ENCODE assay signal across 9 cellular contexts in genomic region chr5:80182802-80183645, GRCh38.
DNase-seq lines count a peak whose midpoint lies in the region; ATAC-seq, FAIRE-seq and TF ChIP-seq lines count a peak whose summit lies in the region.
"Had no signal": no experiment of that assay in that cellular context is flagged by ENCODE, and none has a peak within 500 bp of the region (broad histone marks: within the 10 kb centered on the region; RNA-seq: fewer than 3 reads in every experiment).

No MANE protein-coding gene starts in this region.

- peak overlapping the region; percentile 85 for H3K27ac Mint-ChIP-seq in activated naive CD8-positive, alpha-beta T cell treated with anti-CD3 and anti-CD28 coated beads for 36 hours

- H3K27ac ChIP-seq in C4-2B (peak overlapping the region; percentile 99), HUES48 (ENCODE audit: low read depth, low read length) (peak overlapping the region; percentile 84)

- H3K4me1 Mint-ChIP-seq in activated naive CD8-positive, alpha-beta T cell treated with anti-CD3 and anti-CD28 coated beads for 36 hours: peaks cover 86% of the 10 kb centered on the region

- peaks cover 68% of the 10 kb centered on the region for H3K4me1 ChIP-seq in HUES48 (ENCODE audit: control insufficient read depth, insufficient read depth, low read length)
- peaks cover 73% of the 10 kb centered on the region for H3K4me1 ChIP-seq in mucosa of descending colon (ENCODE audit: low read depth)

- FAIRE-seq in D721Med (lab: Jason Lieb, UNC): no peak

- peaks cover 9% of the 10 kb centered on the region for H3K36me3 ChIP-seq in HUES48 (ENCODE audit: control insufficient read depth, insufficient read depth, low read length)
- H3K36me3 ChIP-seq in mucosa of descending colon (ENCODE audit: low read depth): no peaks in the 10 kb centered on the region

- intact Hi-C loops in mucosa of descending colon (cut with DNase I, micrococcal nuclease): loop anchor here in 1 of 2 donors (10.0 kb wide), 1 partner anchor 72 kb away; the partner anchor contains the start of gene SERINC5

- no peaks in the 10 kb centered on the region for H3K27me3 ChIP-seq in HUES48 (ENCODE audit: control insufficient read depth, insufficient read depth, low read length)

- no peaks in the 10 kb centered on the region for H3K27me3 Mint-ChIP-seq in activated naive CD8-positive, alpha-beta T cell treated with anti-CD3 and anti-CD28 coated beads for 36 hours

- peak overlapping the region; percentile 42 for H3K9ac ChIP-seq in HUES48 (ENCODE audit: low read depth, low read length)

- peak overlapping the region; percentile 58 for H3K4me3 Mint-ChIP-seq in activated naive CD8-positive, alpha-beta T cell treated with anti-CD3 and anti-CD28 coated beads for 36 hours

- peak; percentile 36 for DNase-seq in activated naive CD8-positive, alpha-beta T cell treated with anti-CD3 and anti-CD28 coated beads for 36 hours
- DNase-seq in mucosa of descending colon: peak in 1 of 3 donors; percentile 31
- DNase-seq in D721Med (ENCODE audit: insufficient read length, low spot score): no peak
- no peak for DNase-seq in NCI-H2029 (lab: John Stamatoyannopoulos, UW)
- DNase-seq in NCI-H1048 (lab: John Stamatoyannopoulos, UW): no peak
- DNase-seq: nucleus accumbens had no signal

- H3K36me3 Mint-ChIP-seq in activated naive CD8-positive, alpha-beta T cell treated with anti-CD3 and anti-CD28 coated beads for 36 hours: peaks cover 28% of the 10 kb centered on the region

- no peak for TF ChIP-seq CTCF in C4-2B (conservative IDR thresholded peaks at IDR 0.05)
- TF ChIP-seq CTCF in mucosa of descending colon (IDR thresholded peaks at IDR 0.05): no peak
- TF ChIP-seq CTCF in D721Med (IDR thresholded peaks at IDR 0.05; ENCODE audit: insufficient read depth, missing control alignments): no peak

- no peaks in the 10 kb centered on the region for H3K9me3 ChIP-seq in HUES48 (ENCODE audit: control insufficient read depth, insufficient read depth, low read length)
- no peaks in the 10 kb centered on the region for H3K9me3 ChIP-seq in mucosa of descending colon

- peak; percentile 7 for ATAC-seq in mucosa of descending colon
- ATAC-seq in HG02852 (IDR thresholded peaks at IDR 0.05; ENCODE audit: unreplicated experiment): no peak

- H3K4me3 ChIP-seq in HUES48 (ENCODE audit: low read depth, low read length): no peak overlapping the region
- no peak overlapping the region for H3K4me3 ChIP-seq in mucosa of descending colon

- H3K9me3 Mint-ChIP-seq in activated naive CD8-positive, alpha-beta T cell treated with anti-CD3 and anti-CD28 coated beads for 36 hours: no peaks in the 10 kb centered on the region
